15 cellular contexts compared by ENCODE assay signal in genomic region chr3:16551342-16551976, GRCh38. TPM values are rescaled to one million over a fixed set of nuclear protein-coding genes. Genes with fewer than 3 reads are reported as not detected.
DNase-seq lines count a peak whose midpoint lies in the region; ATAC-seq and TF ChIP-seq lines count a peak whose summit lies in the region.
"Had no signal": no experiment of that assay in that cellular context is flagged by ENCODE, and none has a peak within 500 bp of the region (broad histone marks: within the 10 kb centered on the region; RNA-seq: fewer than 3 reads in every experiment).

No MANE protein-coding gene starts in this region.

- H3K4me3 Mint-ChIP-seq in MCF 10A (ENCODE audit: unreplicated experiment), result no peak overlapping the region
- no peak overlapping the region for H3K4me3 Mint-ChIP-seq in stimulated activated naive CD8-positive, alpha-beta T cell treated with anti-CD3 and anti-CD28 coated beads, Interleukin-15, amount 100 ng/mL, for 72 hours
- H3K4me3 Mint-ChIP-seq: dendritic cell treated with granulocyte-macrophage colony-stimulating factor and Interleukin-4, amounts not matched to agents 40 ng/mL and 50 ng/mL, for 4 days; T-cell had no signal

- H3K27ac ChIP-seq in breast epithelium (no peak overlapping the region), Panc1 (ENCODE audit: low read length) (peak overlapping the region; percentile 77; the same call in 1 of the 2 replicates), epithelial cell of prostate (peak overlapping the region; percentile 62)
- H3K27ac ChIP-seq: adrenal gland, stomach had no signal

- H3K4me3 ChIP-seq in breast epithelium, result no peak overlapping the region
- H3K4me3 ChIP-seq in Panc1 (ENCODE audit: low read depth in 2 of 2, low read length in 2 of 2), result no peak overlapping the region
- H3K4me3 ChIP-seq: adrenal gland, stomach had no signal

- H3K27me3 Mint-ChIP-seq in MCF 10A (ENCODE audit: insufficient read depth, unreplicated experiment), result peaks cover 20% of the 10 kb centered on the region
- H3K27me3 Mint-ChIP-seq in stimulated activated naive CD8-positive, alpha-beta T cell treated with anti-CD3 and anti-CD28 coated beads, Interleukin-15, amount 100 ng/mL, for 72 hours, result peaks cover 22% of the 10 kb centered on the region

- H3K36me3 ChIP-seq in breast epithelium (no peaks in the 10 kb centered on the region), Panc1 (ENCODE audit: control insufficient read depth, insufficient read depth, low read length) (no peaks in the 10 kb centered on the region)
- H3K36me3 ChIP-seq: adrenal gland, stomach had no signal

- BruUV-seq in MCF 10A (replicated peaks; lab: Mats Ljungman, UMichigan), result no TSS peak
- no TSS peak for BruUV-seq in Panc1 (replicated peaks; lab: Mats Ljungman, UMichigan)

- peaks cover 22% of the 10 kb centered on the region for H3K4me1 Mint-ChIP-seq in MCF 10A (ENCODE audit: insufficient read depth, unreplicated experiment)
- peaks cover 42% of the 10 kb centered on the region for H3K4me1 Mint-ChIP-seq in stimulated activated naive CD8-positive, alpha-beta T cell treated with anti-CD3 and anti-CD28 coated beads, Interleukin-15, amount 100 ng/mL, for 72 hours

- POLR2A ChIA-PET in MCF 10A (lab: Yijun Ruan, JAX) (interaction anchor here (0.5 to 1.0 kb wide), 3 partner anchors 259 to 741 kb away, joined by 3 to 4 read pairs (median 3); partner anchors contain the start of genes DPH3 and OXNAD1), Panc1 (lab: Charles Lee) (no interaction called here), GM10248 (lab: Yijun Ruan, JAX) (interaction anchor here (1.0 kb wide), 1 partner anchor 35 kb away, joined by 3 read pairs; no protein-coding TSS in a partner anchor)

- in situ Hi-C loops in Panc1 (cut with HindIII; ENCODE audit: low pct_unique_long_range_greater_than_20kb, low sequenced_read_pairs), result no loop called here

- no peak for ATAC-seq in Panc1
- ATAC-seq in stimulated activated naive CD8-positive, alpha-beta T cell treated with anti-CD3 and anti-CD28 coated beads, Interleukin-15, amount 100 ng/mL, for 72 hours, result peak; percentile 26
- ATAC-seq in HG02852 (IDR thresholded peaks at IDR 0.05; ENCODE audit: unreplicated experiment), result no peak

- H3K9me3 Mint-ChIP-seq in MCF 10A (ENCODE audit: unreplicated experiment), result peaks cover 7% of the 10 kb centered on the region
- H3K9me3 Mint-ChIP-seq in stimulated activated naive CD8-positive, alpha-beta T cell treated with anti-CD3 and anti-CD28 coated beads, Interleukin-15, amount 100 ng/mL, for 72 hours, result peaks cover 0 to 6% of the 10 kb centered on the region in 2 donors
- H3K9me3 Mint-ChIP-seq: dendritic cell treated with granulocyte-macrophage colony-stimulating factor and Interleukin-4, amounts not matched to agents 40 ng/mL and 50 ng/mL, for 4 days; immature natural killer cell; T-cell had no signal

- H3K36me3 Mint-ChIP-seq in MCF 10A (ENCODE audit: insufficient read depth, unreplicated experiment), result peaks cover 5% of the 10 kb centered on the region
- H3K36me3 Mint-ChIP-seq: immature natural killer cell, T-cell had no signal

- TF ChIP-seq CTCF in MCF 10A (IDR thresholded peaks at IDR 0.05; ENCODE audit: unreplicated experiment), result no peak
- no peak for TF ChIP-seq CTCF in breast epithelium (IDR thresholded peaks at IDR 0.05)
- TF ChIP-seq CTCF in Panc1 (IDR thresholded peaks at IDR 0.05), result no peak
- no peak for TF ChIP-seq CTCF in GM10248 (IDR thresholded peaks at IDR 0.05; ENCODE audit: control extremely low read depth, extremely low read depth, low read depth, missing control alignments)

- TF ChIP-seq POLR2A in breast epithelium (IDR thresholded peaks at IDR 0.05), result no peak

- H3K27ac Mint-ChIP-seq in MCF 10A (ENCODE audit: low read depth, unreplicated experiment), result peak overlapping the region; percentile 54
- peak overlapping the region; percentile 99 for H3K27ac Mint-ChIP-seq in stimulated activated naive CD8-positive, alpha-beta T cell treated with anti-CD3 and anti-CD28 coated beads, Interleukin-15, amount 100 ng/mL, for 72 hours
- H3K27ac Mint-ChIP-seq: dendritic cell treated with granulocyte-macrophage colony-stimulating factor and Interleukin-4, amounts not matched to agents 40 ng/mL and 50 ng/mL, for 4 days had no signal

- H3K9me3 ChIP-seq in breast epithelium (no peaks in the 10 kb centered on the region), Panc1 (ENCODE audit: control insufficient read depth, insufficient read depth, low read depth, low read length) (no peaks in the 10 kb centered on the region)
- H3K9me3 ChIP-seq: adrenal gland, stomach had no signal

- DNase-seq in MCF 10A (ENCODE audit: unreplicated experiment) (no peak), breast epithelium (ENCODE audit: low spot score in 2 of 2) (no peak), Panc1 (ENCODE audit: low read depth, low spot score) (no peak), epithelial cell of prostate (ENCODE audit: low read depth, low spot score) (no peak), GM10248 (ENCODE audit: extremely low spot score) (no peak), cerebellar cortex (ENCODE audit: low spot score) (no peak)
- DNase-seq in stimulated activated naive CD8-positive, alpha-beta T cell treated with anti-CD3 and anti-CD28 coated beads, Interleukin-15, amount 100 ng/mL, for 72 hours, result no peak

- no peaks in the 10 kb centered on the region for H3K27me3 ChIP-seq in breast epithelium
- H3K27me3 ChIP-seq in Panc1 (ENCODE audit: control insufficient read depth, insufficient read depth, low read length), result no peaks in the 10 kb centered on the region
- H3K27me3 ChIP-seq: adrenal gland, stomach had no signal

- intact Hi-C loops in MCF 10A (cut with micrococcal nuclease) (loop anchor here (2.0 kb wide), 1 partner anchor 737 kb away; no protein-coding TSS in a partner anchor), breast epithelium (cut with DNase I; ENCODE audit: low total_unique reads) (loop anchor here (10.0 kb wide), 1 partner anchor 257 kb away; no protein-coding TSS in a partner anchor), Panc1 (cut with micrococcal nuclease; ENCODE audit: unreplicated experiment) (loop anchor here (5.0 kb wide), 1 partner anchor 284 kb away; the partner anchor contains the start of gene OXNAD1)

- CTCF ChIA-PET in MCF 10A (lab: Yijun Ruan, JAX), result interaction anchor here (0.7 to 6.6 kb wide), 16 partner anchors 8 to 286 kb away, joined by 3 to 111 read pairs (median 5); partner anchors contain the start of genes DPH3 and OXNAD1
- CTCF ChIA-PET in Panc1 (lab: Charles Lee), result interaction anchor here (0.7 to 1.3 kb wide), 2 partner anchors 261 to 1003 kb away, joined by 4 to 11 read pairs; no protein-coding TSS in a partner anchor
- CTCF ChIA-PET in GM10248 (lab: Yijun Ruan, JAX), result interaction anchor here (0.9 to 7.9 kb wide), 15 partner anchors 8 to 304 kb away, joined by 3 to 72 read pairs (median 6); partner anchors contain the start of genes DPH3 and OXNAD1

- H3K4me1 ChIP-seq in breast epithelium, result no peaks in the 10 kb centered on the region
- H3K4me1 ChIP-seq in Panc1 (ENCODE audit: control insufficient read depth, insufficient read depth, low read length), result no peaks in the 10 kb centered on the region; the same call in 1 of the 2 replicates
- H3K4me1 ChIP-seq: adrenal gland had no signal

RNA-seq across cellular contexts. Expression of gene RFTN1, which starts 38.0 kb away (rescaled TPM):
- 2.1 and 4.5 TPM in 2 replicates for total RNA-seq in MCF 10A (2022)
- 100 to 1,000 TPM in 1 of 3 donors, 10 to 100 TPM in 2; 13.9 to 108 (median 29.5) TPM for total RNA-seq in breast epithelium
- total RNA-seq in Panc1 (2021; ENCODE audit: unreplicated experiment), result 0.90 TPM
- polyA plus RNA-seq in Panc1 (2012; ENCODE audit: insufficient read length), result 0.29 TPM

RNA-seq across cellular contexts. Expression of gene DAZL, which starts 53.8 kb away (rescaled TPM):
- not detected in 2 replicates for total RNA-seq in MCF 10A (2022)
- total RNA-seq in breast epithelium, result not detected
- total RNA-seq in Panc1 (2021; ENCODE audit: unreplicated experiment), result not detected
- polyA plus RNA-seq in Panc1 (2012; ENCODE audit: insufficient read length), result not detected
- total RNA-seq: adrenal gland, M059J, renal cortical epithelial cell, T-cell had no signal
- polyA plus RNA-seq: immature natural killer cell had no signal

Comparison
In these comparisons a context has a peak if more than half of its experiments do, and no peak if none do; other contexts are left out.
1. H3K27ac ChIP-seq: peak in Panc1 (single experiment) and epithelial cell of prostate (single experiment); none in breast epithelium (0 of 2).